In the genomic region with DNA sequence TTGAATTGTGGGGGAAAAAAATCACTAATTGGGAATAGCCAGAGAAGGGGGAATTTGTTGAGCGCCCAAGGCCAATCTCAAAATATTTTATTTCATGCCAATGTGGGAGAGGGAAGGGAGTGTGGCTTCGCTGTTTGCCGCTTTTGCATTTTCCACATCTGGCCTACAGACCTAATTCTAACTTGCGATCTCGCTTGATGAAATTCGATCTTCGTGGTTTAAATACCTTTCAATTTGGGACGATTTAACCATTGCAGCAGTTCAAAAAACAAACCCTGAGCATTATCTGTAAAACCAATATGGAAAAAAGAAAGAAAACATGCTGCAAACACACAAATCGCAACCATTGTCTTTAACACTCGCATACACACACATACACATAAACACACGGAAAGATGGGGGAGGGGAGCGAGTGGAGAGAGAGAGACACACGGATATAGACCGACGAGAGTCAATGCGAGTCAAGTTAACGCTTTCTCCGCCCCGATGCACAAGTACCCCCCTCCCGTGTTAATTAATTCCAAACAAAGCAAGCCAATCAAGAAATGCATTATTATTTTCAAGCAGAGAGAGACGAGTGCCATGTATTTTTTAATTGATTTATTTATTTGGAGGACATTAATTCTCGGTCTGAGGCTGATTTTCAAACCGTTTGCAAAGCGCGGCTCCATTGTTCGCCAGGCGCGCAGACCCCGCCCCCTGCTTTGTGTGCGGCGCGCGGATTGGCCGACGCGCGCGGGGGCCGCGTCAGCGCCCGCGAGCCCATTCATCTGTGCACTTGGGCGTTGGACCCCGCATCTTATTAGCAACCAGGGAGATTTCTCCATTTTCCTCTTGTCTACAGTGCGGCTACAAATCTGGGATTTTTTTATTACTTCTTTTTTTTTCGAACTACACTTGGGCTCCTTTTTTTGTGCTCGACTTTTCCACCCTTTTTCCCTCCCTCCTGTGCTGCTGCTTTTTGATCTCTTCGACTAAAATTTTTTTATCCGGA, we compare ENCODE assay signal across 8 cellular contexts. TPM values are rescaled to one million over a fixed set of nuclear protein-coding genes. Genes with fewer than 3 reads are reported as not detected.
DNase-seq lines count a peak whose midpoint lies in the region; ATAC-seq lines count a peak whose summit lies in the region.

A gene with protein sequence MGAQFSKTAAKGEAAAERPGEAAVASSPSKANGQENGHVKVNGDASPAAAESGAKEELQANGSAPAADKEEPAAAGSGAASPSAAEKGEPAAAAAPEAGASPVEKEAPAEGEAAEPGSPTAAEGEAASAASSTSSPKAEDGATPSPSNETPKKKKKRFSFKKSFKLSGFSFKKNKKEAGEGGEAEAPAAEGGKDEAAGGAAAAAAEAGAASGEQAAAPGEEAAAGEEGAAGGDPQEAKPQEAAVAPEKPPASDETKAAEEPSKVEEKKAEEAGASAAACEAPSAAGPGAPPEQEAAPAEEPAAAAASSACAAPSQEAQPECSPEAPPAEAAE (plus strand): TSS at position 775 of the 994 bp plus-strand sequence. CDS start 401 bp downstream, outside the sequence.

- intact Hi-C loops in Right ventricle myocardium superior (cut with DNase I): loop anchor here (5.0 to 10.0 kb wide), 3 partner anchors 292 to 550 kb away; no protein-coding TSS in a partner anchor

- DNase-seq in G401 (ENCODE audit: low spot score) (peak; percentile 89), NOMO-1 treated with dmso at 0.1 percent for 144 hours (lab: John Stamatoyannopoulos, UW; ENCODE audit: unreplicated experiment) (peak; percentile 75), amniotic epithelial cell (ENCODE audit: low read depth) (peak; percentile 90), Right ventricle myocardium superior (peak; percentile 89), nucleus accumbens (lab: John Stamatoyannopoulos, UW) (peak; percentile 8 to 90 (median 72)), GF-D8 (lab: John Stamatoyannopoulos, UW) (no peak)

- H3K27me3 ChIP-seq in HUES6 (ENCODE audit: control insufficient read depth, insufficient read depth, low read length): peaks cover 45% of the 10 kb centered on the region

- peaks cover 13% of the 10 kb centered on the region for H3K36me3 ChIP-seq in HUES6 (ENCODE audit: control insufficient read depth, insufficient read depth, low read length)

- ATAC-seq in GM21526 (IDR thresholded peaks at IDR 0.05; ENCODE audit: low FRiP score, unreplicated experiment) (peak; percentile 39), Right ventricle myocardium superior (ENCODE audit: poor library complexity) (peak; percentile 79)

- H3K4me1 ChIP-seq in HUES6 (ENCODE audit: control insufficient read depth, insufficient read depth, low read length): peaks cover 4% of the 10 kb centered on the region; the same call in 1 of the 2 replicates

- H3K9ac ChIP-seq in HUES6 (ENCODE audit: low read length): peak within 1 kb of the TSS; percentile 96

- peak within 1 kb of the TSS; percentile 97 for H3K27ac ChIP-seq in HUES6 (ENCODE audit: low read depth, low read length)

- in situ Hi-C loops in G401 (cut with HindIII; ENCODE audit: low sequenced_read_pairs): no loop called here

- peak within 1 kb of the TSS; percentile 93 for H3K4me3 ChIP-seq in HUES6 (ENCODE audit: low read depth, low read length)

- no peaks in the 10 kb centered on the region for H3K9me3 ChIP-seq in HUES6 (ENCODE audit: control insufficient read depth, insufficient read depth, low read depth, low read length)

RNA-seq across cellular contexts. Expression of the gene that starts here (rescaled TPM):
- total RNA-seq in G401 (2014; rRNA removed; shearing (Covaris generic)): not detected in 2 replicates
- 23.0 TPM for total RNA-seq in Right ventricle myocardium superior

Comparison
In these comparisons a context has a peak if more than half of its experiments do, and no peak if none do; other contexts are left out.
1. RNA of the gene that starts here (total RNA-seq): 23.0 TPM in Right ventricle myocardium superior (single experiment); not detected in G401; every median in the first group is over 10 times any median in the second.
2. Peak in DNase-seq in G401; RNA of the gene not detected or under 1 TPM.